Comparison of ENCODE assay signal across 9 cellular contexts in the genomic region with DNA sequence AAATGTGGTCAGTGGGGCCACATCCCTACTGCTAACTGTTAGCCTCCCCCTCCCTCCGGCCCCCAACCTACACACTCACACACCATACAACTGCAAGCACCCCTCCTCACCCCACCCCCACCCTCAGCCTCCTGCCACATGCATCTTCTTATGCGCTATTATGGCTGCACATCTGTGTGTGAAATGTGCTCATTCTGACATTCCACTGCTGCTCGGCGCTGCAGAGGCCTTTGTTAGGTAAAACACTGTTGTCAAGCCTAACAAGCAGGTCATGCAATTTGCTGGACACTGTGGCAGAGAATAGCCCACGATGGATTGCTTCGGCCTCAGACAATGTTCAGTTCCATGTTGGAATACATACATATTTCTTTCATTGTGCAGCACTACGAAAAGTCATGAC.
"Had no signal": no experiment of that assay in that cellular context is flagged by ENCODE, and none has a peak within 500 bp of the region (broad histone marks: within the 10 kb centered on the region; RNA-seq: fewer than 3 reads in every experiment).

No MANE protein-coding gene starts in this region.

- H3K4me1 ChIP-seq: esophagus squamous epithelium, heart right ventricle, pancreas had no signal

- H3K27ac ChIP-seq: esophagus squamous epithelium, heart right ventricle, pancreas, stomach, upper lobe of left lung had no signal

- DNase-seq: activated CD4-positive, alpha-beta T cell treated with anti-CD3 and anti-CD28 coated beads for 1 hour; activated CD4-positive, alpha-beta T cell treated with anti-CD3 and anti-CD28 coated beads, Interleukin-2, amount 50 U/mL, for 4 hours; effector CD8-positive, alpha-beta T cell; esophagus squamous epithelium; heart right ventricle; pancreas; stimulated activated CD4-positive, alpha-beta T cell treated with anti-CD3 and anti-CD28 coated beads, Interleukin-4, amount 100 ng/mL, for 24 hours; stomach; upper lobe of left lung had no signal

- H3K9me3 ChIP-seq: esophagus squamous epithelium, pancreas, stomach, upper lobe of left lung had no signal

- H3K36me3 ChIP-seq: esophagus squamous epithelium, heart right ventricle, pancreas, stomach, upper lobe of left lung had no signal

- H3K27me3 ChIP-seq: esophagus squamous epithelium, pancreas, stomach, upper lobe of left lung had no signal

- H3K4me3 ChIP-seq: esophagus squamous epithelium, heart right ventricle, pancreas, stomach, upper lobe of left lung had no signal
